In genomic region chr7:140726304-140726703, GRCh38 we compare ENCODE assay signal across 10 cellular contexts. TPM values are rescaled to one million over a fixed set of nuclear protein-coding genes. Genes with fewer than 3 reads are reported as not detected.
A peak's percentile ranks its signal among the peaks of the same experiment; 100 is the strongest.
DNase-seq lines count a peak whose midpoint lies in the region; ATAC-seq, FAIRE-seq and TF ChIP-seq lines count a peak whose summit lies in the region.
"Had no signal": no experiment of that assay in that cellular context is flagged by ENCODE, and none has a peak within 500 bp of the region (broad histone marks: within the 10 kb centered on the region; RNA-seq: fewer than 3 reads in every experiment).

No MANE protein-coding gene starts in this region.

- CTCF ChIA-PET in MCF 10A (lab: Yijun Ruan, JAX) (interaction anchor here (0.7 to 1.2 kb wide), 7 partner anchors 9 to 806 kb away, joined by 3 to 5 read pairs (median 3); no protein-coding TSS in a partner anchor), endothelial cell of umbilical vein (lab: Charles Lee) (interaction anchor here (0.8 to 1.8 kb wide), 7 partner anchors 12 to 807 kb away, joined by 3 to 5 read pairs (median 3); no protein-coding TSS in a partner anchor)

- POLR2A ChIA-PET in MCF 10A (lab: Yijun Ruan, JAX), result interaction anchor here (1.0 kb wide), 2 partner anchors 15 to 37 kb away, joined by 3 read pairs; no protein-coding TSS in a partner anchor
- POLR2A ChIA-PET in endothelial cell of umbilical vein (lab: Charles Lee), result no interaction called here

- no peak overlapping the region for H3K9ac ChIP-seq in NT2/D1 (ENCODE audit: insufficient read length, low read depth)
- H3K9ac ChIP-seq in endothelial cell of umbilical vein (replicated peaks; ENCODE audit: extremely low read depth, insufficient read depth, low read length), result no peak overlapping the region

- BruUV-seq in MCF 10A (replicated peaks; lab: Mats Ljungman, UMichigan), result no TSS peak
- BruUV-seq in endothelial cell of umbilical vein (replicated peaks; lab: Mats Ljungman, UMichigan), result no TSS peak

- no peaks in the 10 kb centered on the region for H3K4me1 Mint-ChIP-seq in MCF 10A (ENCODE audit: insufficient read depth, unreplicated experiment)

- peaks cover 27% of the 10 kb centered on the region for H3K36me3 Mint-ChIP-seq in MCF 10A (ENCODE audit: insufficient read depth, unreplicated experiment)
- H3K36me3 Mint-ChIP-seq: activated naive CD8-positive, alpha-beta T cell had no signal

- intact Hi-C loops in MCF 10A (cut with micrococcal nuclease) (no loop called here), breast epithelium (cut with DNase I; ENCODE audit: low total_unique reads) (no loop called here), endothelial cell of umbilical vein (cut with micrococcal nuclease) (no loop called here)

- H3K4me3 ChIP-seq in breast epithelium, result no peak overlapping the region
- no peak overlapping the region for H3K4me3 ChIP-seq in NT2/D1 (ENCODE audit: insufficient read length, low read depth)
- no peak overlapping the region for H3K4me3 ChIP-seq in endothelial cell of umbilical vein (replicated peaks in 1 of 3; ENCODE audit: insufficient read depth in 1 of 3, low read depth in 1 of 3, low read length in 3 of 3)

- H3K4me2 ChIP-seq in endothelial cell of umbilical vein (ENCODE audit: insufficient read depth, low read length), result no peak overlapping the region

- dilution Hi-C loops in endothelial cell of umbilical vein (cut with MboI; ENCODE audit: extremely low pct_ligation_motif_present, low sequenced_read_pairs), result no loop called here

- H3K4me1 ChIP-seq in breast epithelium (no peaks in the 10 kb centered on the region), NT2/D1 (ENCODE audit: insufficient read depth, insufficient read length) (no peaks in the 10 kb centered on the region), endothelial cell of umbilical vein (ENCODE audit: control insufficient read depth, extremely low read depth, insufficient read depth, low read length) (no peaks in the 10 kb centered on the region)

- TF ChIP-seq CTCF in MCF 10A (IDR thresholded peaks at IDR 0.05; ENCODE audit: unreplicated experiment) (peak; percentile 26), breast epithelium (IDR thresholded peaks at IDR 0.05) (no peak), endothelial cell of umbilical vein (IDR thresholded peaks at IDR 0.05; ENCODE audit: extremely low read depth in 1 of 2, insufficient read depth in 1 of 2, low read depth in 1 of 2, low read length in 2 of 2) (no peak), GM20000 (IDR thresholded peaks at IDR 0.05; ENCODE audit: extremely low read depth, missing control alignments) (no peak)

- no peaks in the 10 kb centered on the region for H3K9me3 ChIP-seq in breast epithelium
- no peaks in the 10 kb centered on the region for H3K9me3 ChIP-seq in NT2/D1 (ENCODE audit: insufficient read depth, low read length)
- H3K9me3 ChIP-seq in endothelial cell of umbilical vein (replicated peaks; ENCODE audit: control insufficient read depth, insufficient read depth, low read length), result no peaks in the 10 kb centered on the region

- no peak overlapping the region for H3K4me3 Mint-ChIP-seq in MCF 10A (ENCODE audit: unreplicated experiment)
- H3K4me3 Mint-ChIP-seq: activated naive CD8-positive, alpha-beta T cell; naive B cell had no signal

- H3K27me3 Mint-ChIP-seq in MCF 10A (ENCODE audit: insufficient read depth, unreplicated experiment), result no peaks in the 10 kb centered on the region
- H3K27me3 Mint-ChIP-seq: activated naive CD8-positive, alpha-beta T cell; naive B cell had no signal

- ATAC-seq in GM18519 (IDR thresholded peaks at IDR 0.05; ENCODE audit: low FRiP score, unreplicated experiment), result no peak

- H4K20me1 ChIP-seq in endothelial cell of umbilical vein (replicated peaks; ENCODE audit: control insufficient read depth, extremely low read depth, insufficient read depth, low read length), result no peaks in the 10 kb centered on the region

- no peaks in the 10 kb centered on the region for H3K79me2 ChIP-seq in endothelial cell of umbilical vein (ENCODE audit: control insufficient read depth, insufficient read depth, low read length)

- no peaks in the 10 kb centered on the region for H3K9me3 Mint-ChIP-seq in MCF 10A (ENCODE audit: unreplicated experiment)
- H3K9me3 Mint-ChIP-seq: naive B cell had no signal

- H3K27me3 ChIP-seq in breast epithelium (no peaks in the 10 kb centered on the region), NT2/D1 (ENCODE audit: insufficient read depth, insufficient read length) (no peaks in the 10 kb centered on the region), endothelial cell of umbilical vein (ENCODE audit: control insufficient read depth in 2 of 2, insufficient read depth in 2 of 2, low read length in 2 of 2) (no peaks in the 10 kb centered on the region)

- H2AFZ ChIP-seq in endothelial cell of umbilical vein (ENCODE audit: low read depth, low read length), result no peak overlapping the region

- H3K27ac Mint-ChIP-seq in MCF 10A (ENCODE audit: low read depth, unreplicated experiment), result no peak overlapping the region
- H3K27ac Mint-ChIP-seq: activated naive CD8-positive, alpha-beta T cell had no signal

- H3K27ac ChIP-seq in breast epithelium (no peak overlapping the region), endothelial cell of umbilical vein (ENCODE audit: insufficient read depth, low read depth, low read length) (no peak overlapping the region)

- H3K9me1 ChIP-seq in endothelial cell of umbilical vein (replicated peaks; ENCODE audit: control insufficient read depth, extremely low read depth, insufficient read depth, low read length), result no peaks in the 10 kb centered on the region

- FAIRE-seq in endothelial cell of umbilical vein (lab: Jason Lieb, UNC), result no peak

- peak; percentile 18 for DNase-seq in MCF 10A (ENCODE audit: unreplicated experiment)
- DNase-seq in breast epithelium (ENCODE audit: low spot score in 2 of 2), result no peak
- DNase-seq in NT2/D1 (ENCODE audit: low read depth, low spot score), result peak; percentile 15
- peak; percentile 7 for DNase-seq in endothelial cell of umbilical vein (ENCODE audit: low read depth, low spot score)
- DNase-seq in smooth muscle cell of the brain vasculature (ENCODE audit: low read depth, low spot score), result peak; percentile 6
- no peak for DNase-seq in activated CD4-positive, alpha-beta T cell treated with anti-CD3 and anti-CD28 coated beads, Interleukin-2, amount 50 U/mL, for 4 hours
- no peak for DNase-seq in GM20000 (ENCODE audit: low spot score)
- DNase-seq: naive B cell had no signal

- H3K36me3 ChIP-seq in breast epithelium (no peaks in the 10 kb centered on the region), NT2/D1 (ENCODE audit: insufficient read depth, insufficient read length, low read length) (no peaks in the 10 kb centered on the region), endothelial cell of umbilical vein (ENCODE audit: control insufficient read depth in 2 of 2, extremely low read depth in 1 of 2, insufficient read depth in 2 of 2, low read length in 2 of 2) (no peaks in the 10 kb centered on the region)

- TF ChIP-seq POLR2A in breast epithelium (IDR thresholded peaks at IDR 0.05), result no peak
- TF ChIP-seq POLR2A in endothelial cell of umbilical vein (IDR thresholded peaks at IDR 0.05; ENCODE audit: low read depth, low read length), result no peak

TF ChIP-seq in endothelial cell of umbilical vein, 7 proteins besides CTCF, POLR2A, EP300 and RAD21:
- TF ChIP-seq JUN (IDR thresholded peaks at IDR 0.05; ENCODE audit: borderline replicate concordance, insufficient read depth, insufficient read length, low read depth), result no peak

RNA-seq across cellular contexts. Expression of gene NDUFB2, which starts 29.8 kb away (rescaled TPM):
- total RNA-seq in MCF 10A (2022), result 166 and 189 TPM in 2 replicates
- 100 to 1,000 TPM in 2 of 3 donors, 10 to 100 TPM in 1; 85.0 to 151 (median 149) TPM for total RNA-seq in breast epithelium
- 197 and 221 TPM in 2 replicates for total RNA-seq in endothelial cell of umbilical vein
- polyA plus RNA-seq in endothelial cell of umbilical vein, result 1,075 and 1,240 TPM in 2 replicates
- 674 and 804 TPM in 2 replicates for polyA plus RNA-seq in endothelial cell of umbilical vein (2011; cell fraction: cytosol; rRNA removed)
- polyA plus RNA-seq in endothelial cell of umbilical vein (2011; cell fraction: nucleus; rRNA removed), result 189 and 192 TPM in 2 replicates
- 268 and 335 TPM in 2 replicates for polyA plus RNA-seq in endothelial cell of umbilical vein (2012)
- 75.1 and 89.0 TPM in 2 replicates for polyA minus RNA-seq in endothelial cell of umbilical vein
- polyA minus RNA-seq in endothelial cell of umbilical vein (2011; cell fraction: cytosol; rRNA and poly(A)+ RNA removed), result 66.6 TPM
- polyA minus RNA-seq in endothelial cell of umbilical vein (2011; cell fraction: nucleus; rRNA and poly(A)+ RNA removed), result 15.2 and 16.8 TPM in 2 replicates

RNA-seq across cellular contexts. Expression of gene ADCK2, which starts 53.6 kb away (rescaled TPM):
- total RNA-seq in MCF 10A (2022) (22.2 and 27.8 TPM in 2 replicates), breast epithelium (10 to 100 TPM; 21.8 to 31.9 (median 23.6) TPM), endothelial cell of umbilical vein (12.5 and 13.3 TPM in 2 replicates)
- polyA plus RNA-seq in endothelial cell of umbilical vein, result 10.3 and 11.2 TPM in 2 replicates
- 9.2 and 10.8 TPM in 2 replicates for polyA plus RNA-seq in endothelial cell of umbilical vein (2011; cell fraction: cytosol; rRNA removed)
- 4.5 and 5.8 TPM in 2 replicates for polyA plus RNA-seq in endothelial cell of umbilical vein (2011; cell fraction: nucleus; rRNA removed)
- polyA plus RNA-seq in endothelial cell of umbilical vein (2012), result 13.7 and 16.8 TPM in 2 replicates
- 11.4 and 11.9 TPM in 2 replicates for polyA minus RNA-seq in endothelial cell of umbilical vein
- polyA minus RNA-seq in endothelial cell of umbilical vein (2011; cell fraction: cytosol; rRNA and poly(A)+ RNA removed), result 12.6 TPM
- 1.8 and 3.4 TPM in 2 replicates for polyA minus RNA-seq in endothelial cell of umbilical vein (2011; cell fraction: nucleus; rRNA and poly(A)+ RNA removed)

Comparison
In these comparisons a context has a peak if more than half of its experiments do, and no peak if none do; other contexts are left out.
1. DNase-seq: peak in MCF 10A (single experiment), NT2/D1 (single experiment), endothelial cell of umbilical vein (single experiment) and smooth muscle cell of the brain vasculature (single experiment); none in breast epithelium (0 of 2), activated CD4-positive, alpha-beta T cell treated with anti-CD3 and anti-CD28 coated beads, Interleukin-2, amount 50 U/mL, for 4 hours (0 of 2) and GM20000 (single experiment).